ENCODE assay signal across 14 cellular contexts in genomic region chr13:25872871-25873607, GRCh38.
DNase-seq lines count a peak whose midpoint lies in the region; ATAC-seq and TF ChIP-seq lines count a peak whose summit lies in the region.
"Had no signal": no experiment of that assay in that cellular context is flagged by ENCODE, and none has a peak within 500 bp of the region (broad histone marks: within the 10 kb centered on the region; RNA-seq: fewer than 3 reads in every experiment).

No MANE protein-coding gene starts in this region.

- H3K36me3 ChIP-seq in skeletal muscle tissue (ENCODE audit: control insufficient read depth in 3 of 3, insufficient read depth in 3 of 3, low read length in 3 of 3) = no peaks in the 10 kb centered on the region
- no peaks in the 10 kb centered on the region for H3K36me3 ChIP-seq in vagina

- TF ChIP-seq POLR2A in vagina (IDR thresholded peaks at IDR 0.05) = no peak

- DNase-seq in Right ventricle myocardium inferior (ENCODE audit: missing footprints) = no peak
- no peak for DNase-seq in cardiac septum (ENCODE audit: low spot score)
- DNase-seq in NOMO-1 (lab: John Stamatoyannopoulos, UW; ENCODE audit: unreplicated experiment in 2 of 2) = peak; percentile 77 to 79
- peak; percentile 31 for DNase-seq in amniotic epithelial cell (ENCODE audit: low read depth)
- no peak for DNase-seq in vagina (ENCODE audit: extremely low spot score in 2 of 2)
- DNase-seq in AG08396 (ENCODE audit: low spot score) = no peak
- DNase-seq: activated B cell treated with CpG ODN at 0.5 μM for 24 hours, islet precursor cell, KG1, mucosa of descending colon, NCI-H2029, NCI-H82 had no signal

- intact Hi-C loops in Right ventricle myocardium inferior (cut with DNase I) (no loop called here), cardiac septum (cut with DNase I) (no loop called here), vagina (cut with DNase I) (no loop called here)

- ATAC-seq in Right ventricle myocardium inferior (peak; percentile 48), GM19351 (IDR thresholded peaks at IDR 0.05; ENCODE audit: unreplicated experiment) (no peak)

- H3K27ac ChIP-seq in skeletal muscle tissue (ENCODE audit: low read depth, low read length) (peak overlapping the region; percentile 65), vagina (no peak overlapping the region)

- no peak for TF ChIP-seq CTCF in vagina (IDR thresholded peaks at IDR 0.05)

- H3K4me3 ChIP-seq in skeletal muscle tissue (ENCODE audit: low read length in 3 of 3) (no peak overlapping the region), vagina (no peak overlapping the region)
- H3K4me3 ChIP-seq: mucosa of descending colon had no signal

- H3K4me1 ChIP-seq in skeletal muscle tissue (ENCODE audit: control insufficient read depth in 3 of 3, insufficient read depth in 3 of 3, low read length in 3 of 3) (peaks cover 20 to 30% (median 21%) of the 10 kb centered on the region in 3 donors), vagina (no peaks in the 10 kb centered on the region)

- H3K9me3 ChIP-seq in skeletal muscle tissue (ENCODE audit: control insufficient read depth in 3 of 3, low read length in 3 of 3) = no peaks in the 10 kb centered on the region
- no peaks in the 10 kb centered on the region for H3K9me3 ChIP-seq in vagina
- H3K9me3 ChIP-seq: mucosa of descending colon had no signal

- H3K27me3 ChIP-seq in skeletal muscle tissue (ENCODE audit: control insufficient read depth in 3 of 3, insufficient read depth in 3 of 3, low read length in 3 of 3) = no peaks in the 10 kb centered on the region
- H3K27me3 ChIP-seq in vagina = no peaks in the 10 kb centered on the region

- H3K9ac ChIP-seq in skeletal muscle tissue (ENCODE audit: low read depth in 1 of 3, low read length in 3 of 3) = peak overlapping the region in 1 of 3 donors; percentile 47

Comparison
In these comparisons a context has a peak if more than half of its experiments do, and no peak if none do; other contexts are left out.
1. DNase-seq: peak in NOMO-1 (2 of 2) and amniotic epithelial cell (single experiment); none in Right ventricle myocardium inferior (single experiment), cardiac septum (single experiment), vagina (0 of 2) and AG08396 (single experiment).